Comparison of ENCODE assay signal across 38 cellular contexts in genomic region chr3:88469216-88469615, GRCh38.
"Had no signal": no experiment of that assay in that cellular context is flagged by ENCODE, and none has a peak within 500 bp of the region (broad histone marks: within the 10 kb centered on the region; RNA-seq: fewer than 3 reads in every experiment).

No MANE protein-coding gene starts in this region.

- H3K4me3 Mint-ChIP-seq: activated CD8-positive, alpha-beta T cell treated with anti-CD3 and anti-CD28 coated beads for 36 hours; activated naive CD8-positive, alpha-beta T cell treated with anti-CD3 and anti-CD28 coated beads for 36 hours; activated T-cell treated with anti-CD3 and anti-CD28 coated beads, Interleukin-2, amount 50 U/mL, for 72 hours; activated T-helper 17 cell treated with anti-CD3 and anti-CD28 coated beads, Interleukin-2, amount 50 U/mL, for 72 hours had no signal

- H3K27me3 Mint-ChIP-seq: activated CD8-positive, alpha-beta T cell treated with anti-CD3 and anti-CD28 coated beads for 36 hours; activated naive CD8-positive, alpha-beta T cell treated with anti-CD3 and anti-CD28 coated beads for 36 hours; activated T-helper 17 cell treated with anti-CD3 and anti-CD28 coated beads, Interleukin-2, amount 50 U/mL, for 72 hours had no signal

- H3K27me3 ChIP-seq: ascending aorta, brain microvascular endothelial cell, Peyer's patch had no signal

- H3K27ac ChIP-seq: ascending aorta, brain microvascular endothelial cell, Peyer's patch, WERI-Rb-1 had no signal

- H3K4me1 ChIP-seq: ascending aorta, Peyer's patch had no signal

- H3K27ac Mint-ChIP-seq: activated CD8-positive, alpha-beta T cell treated with anti-CD3 and anti-CD28 coated beads for 36 hours; activated naive CD8-positive, alpha-beta T cell treated with anti-CD3 and anti-CD28 coated beads for 36 hours; activated T-cell treated with anti-CD3 and anti-CD28 coated beads, Interleukin-2, amount 50 U/mL, for 72 hours; activated T-helper 17 cell treated with anti-CD3 and anti-CD28 coated beads, Interleukin-2, amount 50 U/mL, for 72 hours had no signal

- H3K36me3 ChIP-seq: ascending aorta, brain microvascular endothelial cell, Peyer's patch, WERI-Rb-1 had no signal

- H3K36me3 Mint-ChIP-seq: activated naive CD8-positive, alpha-beta T cell treated with anti-CD3 and anti-CD28 coated beads for 36 hours had no signal

- DNase-seq: activated CD4-positive, alpha-beta T cell treated with anti-CD3 and anti-CD28 coated beads for 1 hour; activated CD4-positive, alpha-beta T cell treated with anti-CD3 and anti-CD28 coated beads for 48 hours; activated CD4-positive, CD25-positive, alpha-beta regulatory T cell; activated CD8-positive, alpha-beta T cell treated with anti-CD3 and anti-CD28 coated beads for 36 hours; activated effector memory CD4-positive, alpha-beta T cell treated with anti-CD3 and anti-CD28 coated beads, Interleukin-2, amount 50 U/mL, for 16 hours; activated naive CD4-positive, alpha-beta T cell; activated naive CD4-positive, alpha-beta T cell treated with anti-CD3 and anti-CD28 coated beads, Interleukin-2, amount 50 U/mL, for 16 hours; activated naive CD8-positive, alpha-beta T cell treated with anti-CD3 and anti-CD28 coated beads for 36 hours; activated T-cell treated with anti-CD3 and anti-CD28 coated beads, Interleukin-2, amount 50 U/mL, for 1 hour; activated T-cell treated with anti-CD3 and anti-CD28 coated beads, Interleukin-2, amount 50 U/mL, for 72 hours; amygdala; brain microvascular endothelial cell; central memory CD4-positive, alpha-beta T cell; Kasumi-1; KG1; MM.1S; NCI-H1092 treated with DMSO at 0.1 percent for 48 hours; NCI-H1417; NCI-H146; NCI-H187; NCI-H2029 treated with DMSO at 0.1 percent for 48 hours; NCI-H2107; NCI-H2171; NCI-H510A; NCI-H526; NCI-H748 treated with DMSO at 0.1 percent for 48 hours; NK-92 treated with Interleukin-12 subunit alpha and Interleukin-12 subunit beta, amount 100 ng/mL, for 24 hours; PC-3; Peyer's patch; RPMI8226; SHP77 treated with DMSO at 0.1 percent for 48 hours; SW 1271; T-helper 1 cell; T-helper 2 cell; T-helper 9 cell; WERI-Rb-1 had no signal

- H3K9me3 ChIP-seq: ascending aorta, Peyer's patch had no signal

- H3K4me3 ChIP-seq: ascending aorta, Peyer's patch had no signal

- H3K4me1 Mint-ChIP-seq: activated naive CD8-positive, alpha-beta T cell treated with anti-CD3 and anti-CD28 coated beads for 36 hours; activated T-helper 17 cell treated with anti-CD3 and anti-CD28 coated beads, Interleukin-2, amount 50 U/mL, for 72 hours had no signal
